Comparison of ENCODE assay signal across 6 cellular contexts in the genomic region with DNA sequence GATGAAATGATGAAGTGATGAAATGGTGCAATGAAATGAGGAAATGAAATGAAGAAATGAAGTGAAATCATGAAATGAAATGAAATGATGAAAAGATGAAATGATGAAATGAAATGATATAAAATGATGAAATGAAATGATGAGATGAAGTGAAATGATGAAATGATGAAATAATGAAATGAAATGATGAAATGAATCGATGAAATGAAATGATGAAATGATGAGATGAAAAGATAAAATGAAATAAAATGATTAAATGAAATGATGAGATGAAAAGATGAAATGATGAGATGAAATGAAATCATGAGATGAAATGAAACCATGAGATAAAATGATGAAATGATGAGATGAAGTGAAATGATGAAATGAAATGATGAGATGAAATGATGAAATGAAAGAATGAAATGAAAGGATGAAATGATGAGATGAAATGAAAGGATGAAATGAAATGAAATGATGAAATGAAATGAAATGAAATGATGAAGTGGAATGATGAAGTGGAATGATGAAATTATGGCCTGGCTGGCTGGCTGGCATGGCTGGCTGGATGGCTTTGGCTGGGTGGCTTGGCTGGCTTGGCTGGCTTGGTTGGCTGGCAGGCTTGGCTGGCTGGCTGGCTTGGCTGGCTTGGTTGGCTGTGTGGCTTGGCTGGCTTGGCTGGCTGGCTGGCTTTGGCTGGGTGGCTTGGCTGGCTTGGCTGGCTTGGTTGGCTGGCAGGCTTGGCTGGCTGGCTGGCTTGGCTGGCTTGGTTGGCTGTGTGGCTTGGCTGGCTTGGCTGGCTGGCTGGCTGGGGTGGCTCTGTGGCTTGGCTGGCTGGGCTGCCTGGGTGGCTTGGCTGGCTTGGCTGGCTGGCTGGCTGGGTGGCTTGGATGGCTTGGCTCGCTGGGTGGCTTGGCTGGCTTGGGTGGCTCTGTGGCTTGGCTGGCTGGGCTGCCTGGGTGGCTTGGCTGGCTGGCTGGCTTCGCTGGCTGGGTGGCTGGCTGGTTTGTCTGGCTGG. TPM values are rescaled to one million over a fixed set of nuclear protein-coding genes. Genes with fewer than 3 reads are reported as not detected.
"Had no signal": no experiment of that assay in that cellular context is flagged by ENCODE, and none has a peak within 500 bp of the region (broad histone marks: within the 10 kb centered on the region; RNA-seq: fewer than 3 reads in every experiment).

No MANE protein-coding gene starts in this region.

RNA-seq across cellular contexts. Expression of a gene that starts 32.0 kb away (rescaled TPM):
- total RNA-seq: glomerular endothelial cell, kidney epithelial cell, liver, posterior vena cava, renal cortical epithelial cell had no signal
- polyA plus RNA-seq: neural cell had no signal
